11 cellular contexts compared by ENCODE assay signal in genomic region chrX:17744896-17745523, GRCh38. TPM values are rescaled to one million over a fixed set of nuclear protein-coding genes. Genes with fewer than 3 reads are reported as not detected.
DNase-seq lines count a peak whose midpoint lies in the region; ATAC-seq and TF ChIP-seq lines count a peak whose summit lies in the region.
"Had no signal": no experiment of that assay in that cellular context is flagged by ENCODE, and none has a peak within 500 bp of the region (broad histone marks: within the 10 kb centered on the region; RNA-seq: fewer than 3 reads in every experiment).

No MANE protein-coding gene starts in this region.

- WGBS in esophagus squamous epithelium, 2 donors, result 90 to 100% methylated on average over 2 of the region's 2 CpGs
- 82 to 94% (median 88%) methylated on average over 2 of the region's 2 CpGs for WGBS in psoas muscle, 3 donors

- intact Hi-C loops in PC-3 (cut with micrococcal nuclease) (loop anchor here (2.0 kb wide), 1 partner anchor 466 kb away; no protein-coding TSS in a partner anchor), esophagus squamous epithelium (cut with DNase I) (no loop called here), psoas muscle (cut with DNase I) (no loop called here)

- ATAC-seq in PC-3 (no peak), psoas muscle (no peak)

- TF ChIP-seq CTCF in PC-3 (conservative IDR thresholded peaks at IDR 0.05; ENCODE audit: low read depth, low read length), result peak; percentile 67
- peak in 4 of 6 experiments; percentile 10 to 42 (median 28) for TF ChIP-seq CTCF in esophagus squamous epithelium (IDR thresholded peaks at IDR 0.05)
- peak; percentile 27 for TF ChIP-seq CTCF in psoas muscle (IDR thresholded peaks at IDR 0.05)

- no peak overlapping the region for H3K4me2 ChIP-seq in PC-3 (ENCODE audit: low read length)

- no peaks in the 10 kb centered on the region for H3K9me2 ChIP-seq in PC-3 (replicated peaks; ENCODE audit: low read length)

- BruUV-seq in PC-3 (replicated peaks; lab: Mats Ljungman, UMichigan), result no TSS peak

- no peak for TF ChIP-seq POLR2A in esophagus squamous epithelium (IDR thresholded peaks at IDR 0.05)

- H3K9me3 ChIP-seq in PC-3 (ENCODE audit: low read length) (no peaks in the 10 kb centered on the region), esophagus squamous epithelium (no peaks in the 10 kb centered on the region), psoas muscle (no peaks in the 10 kb centered on the region)
- H3K9me3 ChIP-seq: SJSA1 had no signal

- peaks cover 75% of the 10 kb centered on the region for H3K79me2 ChIP-seq in PC-3 (ENCODE audit: low read length)

- no peak overlapping the region for H3K4me3 ChIP-seq in PC-3 (ENCODE audit: low read length)
- no peak overlapping the region for H3K4me3 ChIP-seq in esophagus squamous epithelium
- H3K4me3 ChIP-seq in psoas muscle, result no peak overlapping the region
- H3K4me3 ChIP-seq: SJSA1 had no signal

- H3K4me1 ChIP-seq in PC-3 (ENCODE audit: insufficient read depth, low read length) (peaks cover 29% of the 10 kb centered on the region), esophagus squamous epithelium (no peaks in the 10 kb centered on the region), psoas muscle (peaks cover 8% of the 10 kb centered on the region)

- CTCF ChIA-PET in PC-3 (lab: Charles Lee), result no interaction called here

- H2AFZ ChIP-seq in PC-3 (ENCODE audit: low read length), result no peak overlapping the region

- H3K27me3 ChIP-seq in PC-3 (ENCODE audit: low read length) (no peaks in the 10 kb centered on the region), esophagus squamous epithelium (no peaks in the 10 kb centered on the region), psoas muscle (ENCODE audit: insufficient read depth in 3 of 3, low read length in 2 of 3) (no peaks in the 10 kb centered on the region)
- H3K27me3 ChIP-seq: SJSA1 had no signal

- H3K36me3 ChIP-seq in PC-3 (ENCODE audit: low read depth, low read length) (peaks cover 2% of the 10 kb centered on the region; the same call in 1 of the 2 replicates), esophagus squamous epithelium (peaks cover 0 to 3% (median under 1%) of the 10 kb centered on the region in 3 donors), psoas muscle (ENCODE audit: insufficient read depth in 1 of 2, low read depth in 1 of 2) (peaks cover 0 to 1% of the 10 kb centered on the region in 2 donors)

- POLR2A ChIA-PET in PC-3 (lab: Charles Lee; ENCODE audit: unreplicated experiment), result no interaction called here

- H3K27ac ChIP-seq in PC-3 (ENCODE audit: low read length), result no peak overlapping the region
- H3K27ac ChIP-seq in esophagus squamous epithelium, result no peak overlapping the region
- H3K27ac ChIP-seq in psoas muscle, result no peak overlapping the region
- H3K27ac ChIP-seq: SJSA1 had no signal

- peaks cover 29% of the 10 kb centered on the region; the same call in 1 of the 2 replicates for H4K20me1 ChIP-seq in PC-3 (ENCODE audit: low read length)

- H3K9ac ChIP-seq in PC-3 (ENCODE audit: low read length), result no peak overlapping the region

- DNase-seq in NCI-H1417 (lab: John Stamatoyannopoulos, UW), result peak in 2 of 3 experiments; percentile 6 to 70
- DNase-seq in NCI-H1417 treated with DMSO at 0.1 percent for 48 hours (lab: John Stamatoyannopoulos, UW), result no peak
- peak; percentile 39 for DNase-seq in PC-3
- no peak for DNase-seq in esophagus squamous epithelium (lab: John Stamatoyannopoulos, UW)
- DNase-seq in psoas muscle, result no peak
- DNase-seq in activated CD4-positive, alpha-beta T cell treated with anti-CD3 and anti-CD28 coated beads for 4 hours, result no peak
- DNase-seq in NOMO-1 (lab: John Stamatoyannopoulos, UW; ENCODE audit: unreplicated experiment in 2 of 2), result no peak
- DNase-seq in 8988T, result no peak
- DNase-seq: activated CD8-positive, alpha-beta memory T cell treated with anti-CD3 and anti-CD28 coated beads, Interleukin-2, amount 50 U/mL, for 4 hours; substantia nigra had no signal

- H3F3A ChIP-seq in PC-3 (ENCODE audit: low read length, unreplicated experiment), result no peaks in the 10 kb centered on the region

RNA-seq across cellular contexts. Expression of gene SCML1, which starts 7.7 kb away (rescaled TPM):
- 11.2 and 13.0 TPM in 2 replicates for total RNA-seq in PC-3 (2014; rRNA removed)
- total RNA-seq in esophagus squamous epithelium, result 10 to 100 TPM in 2 of 4 donors, 1 to 10 TPM in 2; 2.6 to 11.8 (median 7.5) TPM
- total RNA-seq in psoas muscle, result 10 to 100 TPM in 2 of 4 donors, 1 to 10 TPM in 2; 7.4 to 13.5 (median 9.5) TPM
- 10 to 100 TPM in 2 of 3 donors, 1 to 10 TPM in 1; 9.4 to 17.2 (median 11.4) TPM for polyA plus RNA-seq in psoas muscle

Comparison
In these comparisons a context has a peak if more than half of its experiments do, and no peak if none do; other contexts are left out.
1. DNase-seq: peak in NCI-H1417 (2 of 3) and PC-3 (single experiment); none in NCI-H1417 treated with DMSO at 0.1 percent for 48 hours (single experiment), esophagus squamous epithelium (single experiment), psoas muscle (0 of 2), activated CD4-positive, alpha-beta T cell treated with anti-CD3 and anti-CD28 coated beads for 4 hours (0 of 2), NOMO-1 (0 of 2) and 8988T (single experiment).
2. Peak in every context shown above with its lines, with median percentiles within 50 percentile points of each other: CTCF ChIP-seq.